9 cellular contexts compared by ENCODE assay signal in the genomic region with DNA sequence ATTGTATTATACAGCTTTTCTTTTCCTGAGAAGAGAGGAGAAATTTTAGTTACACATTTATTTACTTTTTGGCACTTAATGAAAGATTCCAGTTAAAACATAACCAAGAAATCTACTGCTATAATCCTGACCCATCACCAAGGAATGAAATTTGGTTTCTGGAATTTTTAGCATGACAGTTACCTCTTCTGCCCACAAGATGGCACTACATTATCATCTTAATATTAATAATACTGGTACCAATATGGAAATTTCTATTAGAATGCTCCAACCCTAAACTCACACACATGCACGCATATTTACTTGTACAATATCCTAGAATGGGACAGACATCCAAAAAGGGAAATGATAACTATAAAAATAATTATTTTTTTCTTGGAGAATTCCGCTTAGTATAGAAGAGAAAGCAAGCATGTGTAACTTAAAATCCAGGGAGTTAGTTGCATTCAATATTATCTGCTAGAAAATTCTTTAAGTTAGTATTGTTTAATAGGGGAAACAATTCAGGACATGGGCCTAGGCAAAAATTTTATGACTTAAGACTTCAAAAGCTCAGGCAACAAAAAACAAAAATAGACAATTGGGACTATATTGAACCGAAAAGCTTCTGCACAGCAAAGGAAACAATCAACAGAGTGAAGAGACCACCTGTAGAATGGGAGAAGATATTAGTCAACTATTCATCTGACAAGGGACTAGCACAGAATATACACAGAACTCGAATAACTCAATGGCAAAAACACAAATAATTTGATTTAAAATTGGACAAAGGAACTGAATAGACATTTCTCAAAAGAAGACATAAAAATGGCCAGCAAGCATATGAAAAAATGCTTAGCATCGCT. TPM values are rescaled to one million over a fixed set of nuclear protein-coding genes. Genes with fewer than 3 reads are reported as not detected.
DNase-seq lines count a peak whose midpoint lies in the region; ATAC-seq, FAIRE-seq and TF ChIP-seq lines count a peak whose summit lies in the region.
"Had no signal": no experiment of that assay in that cellular context is flagged by ENCODE, and none has a peak within 500 bp of the region (broad histone marks: within the 10 kb centered on the region; RNA-seq: fewer than 3 reads in every experiment).

No MANE protein-coding gene starts in this region.

- no peaks in the 10 kb centered on the region for H3K9me2 ChIP-seq in Loucy (replicated peaks; ENCODE audit: low read depth, low read length)

- no peak for ATAC-seq in left cardiac atrium

- H3K79me2 ChIP-seq in Loucy (ENCODE audit: insufficient read depth, low read length), result no peaks in the 10 kb centered on the region

- H3K27ac Mint-ChIP-seq in osteocyte (ENCODE audit: unreplicated experiment), result no peak overlapping the region
- H3K27ac Mint-ChIP-seq in immature natural killer cell, result no peak overlapping the region
- H3K27ac Mint-ChIP-seq: memory B cell had no signal

- DNase-seq in cerebellum (ENCODE audit: low spot score), result peak; percentile 44
- DNase-seq in osteocyte (ENCODE audit: extremely low spot score, unreplicated experiment), result no peak
- no peak for DNase-seq in GM19240 (ENCODE audit: insufficient read length, low spot score)
- DNase-seq in activated effector memory CD4-positive, alpha-beta T cell treated with Interleukin-2 at 50 U/mL for 16 hours, result no peak
- DNase-seq in immature natural killer cell, result no peak
- no peak for DNase-seq in left cardiac atrium

- H3K9me3 Mint-ChIP-seq in osteocyte (ENCODE audit: unreplicated experiment) (no peaks in the 10 kb centered on the region), immature natural killer cell (no peaks in the 10 kb centered on the region)
- H3K9me3 Mint-ChIP-seq: memory B cell had no signal

- H3K4me2 ChIP-seq in Loucy (ENCODE audit: low read depth, low read length, poor library complexity, severe bottlenecking), result no peak overlapping the region

- intact Hi-C loops in left cardiac atrium (cut with DNase I), result loop anchor here in 1 of 2 donors (10.0 kb wide), 1 partner anchor 700 kb away; no protein-coding TSS in a partner anchor

- H3K4me1 Mint-ChIP-seq in osteocyte (ENCODE audit: unreplicated experiment), result peaks cover 1% of the 10 kb centered on the region
- no peaks in the 10 kb centered on the region for H3K4me1 Mint-ChIP-seq in immature natural killer cell
- H3K4me1 Mint-ChIP-seq: memory B cell had no signal

- no peaks in the 10 kb centered on the region for H3K4me1 ChIP-seq in Loucy (ENCODE audit: insufficient read depth, low read length, poor library complexity, severe bottlenecking)

- H3K9me3 ChIP-seq in Loucy (ENCODE audit: insufficient read depth, low read depth, low read length), result no peaks in the 10 kb centered on the region

- H4K20me1 ChIP-seq in Loucy (ENCODE audit: insufficient read depth, low read length, poor library complexity, severe bottlenecking), result no peaks in the 10 kb centered on the region

- peak; percentile 72 for FAIRE-seq in G401.6 (lab: Jason Lieb, UNC)

- TF ChIP-seq CTCF in Loucy (conservative IDR thresholded peaks at IDR 0.05; ENCODE audit: low read length), result peak; percentile 82
- TF ChIP-seq CTCF in osteocyte (IDR thresholded peaks at IDR 0.05), result peak; percentile 70

- H3F3A ChIP-seq in Loucy (ENCODE audit: low read depth), result no peaks in the 10 kb centered on the region

- no peak overlapping the region for H2AFZ ChIP-seq in Loucy (ENCODE audit: low read length)

- H3K36me3 Mint-ChIP-seq in osteocyte (ENCODE audit: unreplicated experiment) (no peaks in the 10 kb centered on the region), immature natural killer cell (no peaks in the 10 kb centered on the region)
- H3K36me3 Mint-ChIP-seq: memory B cell had no signal

- H3K27me3 ChIP-seq in Loucy (ENCODE audit: insufficient read depth, low read length, poor library complexity, severe bottlenecking), result no peaks in the 10 kb centered on the region

- H3K9ac ChIP-seq in Loucy (ENCODE audit: low read depth, low read length, poor library complexity, severe bottlenecking), result no peak overlapping the region

- peaks cover 7% of the 10 kb centered on the region; the same call in 1 of the 2 replicates for H3K36me3 ChIP-seq in Loucy (ENCODE audit: insufficient read depth, low read length)

- no peak overlapping the region for H3K4me3 ChIP-seq in Loucy (ENCODE audit: low read length, poor library complexity, severe bottlenecking)

- H3K4me3 Mint-ChIP-seq in osteocyte (ENCODE audit: unreplicated experiment) (no peak overlapping the region), immature natural killer cell (no peak overlapping the region)
- H3K4me3 Mint-ChIP-seq: memory B cell had no signal

- H3K27me3 Mint-ChIP-seq in osteocyte (ENCODE audit: unreplicated experiment) (peaks cover 45% of the 10 kb centered on the region), immature natural killer cell (ENCODE audit: low read depth in 3 of 3) (peaks cover 0 to 5% (median 2%) of the 10 kb centered on the region in 3 donors)
- H3K27me3 Mint-ChIP-seq: memory B cell had no signal

RNA-seq across cellular contexts. Expression of gene MAP3K21, which starts 37.4 kb away (rescaled TPM):
- total RNA-seq in cerebellum, result 8.8 TPM
- total RNA-seq in osteocyte, result 0.11 TPM in 1 of 2 replicates, not detected in the other
- polyA plus RNA-seq in immature natural killer cell, result under 1 TPM in 1 of 3 donors, not detected in 2; 0.09 TPM
- total RNA-seq in left cardiac atrium, result under 1 TPM; 0.62 to 0.63 TPM
